Comparison of ENCODE assay signal across 8 cellular contexts in the genomic region with DNA sequence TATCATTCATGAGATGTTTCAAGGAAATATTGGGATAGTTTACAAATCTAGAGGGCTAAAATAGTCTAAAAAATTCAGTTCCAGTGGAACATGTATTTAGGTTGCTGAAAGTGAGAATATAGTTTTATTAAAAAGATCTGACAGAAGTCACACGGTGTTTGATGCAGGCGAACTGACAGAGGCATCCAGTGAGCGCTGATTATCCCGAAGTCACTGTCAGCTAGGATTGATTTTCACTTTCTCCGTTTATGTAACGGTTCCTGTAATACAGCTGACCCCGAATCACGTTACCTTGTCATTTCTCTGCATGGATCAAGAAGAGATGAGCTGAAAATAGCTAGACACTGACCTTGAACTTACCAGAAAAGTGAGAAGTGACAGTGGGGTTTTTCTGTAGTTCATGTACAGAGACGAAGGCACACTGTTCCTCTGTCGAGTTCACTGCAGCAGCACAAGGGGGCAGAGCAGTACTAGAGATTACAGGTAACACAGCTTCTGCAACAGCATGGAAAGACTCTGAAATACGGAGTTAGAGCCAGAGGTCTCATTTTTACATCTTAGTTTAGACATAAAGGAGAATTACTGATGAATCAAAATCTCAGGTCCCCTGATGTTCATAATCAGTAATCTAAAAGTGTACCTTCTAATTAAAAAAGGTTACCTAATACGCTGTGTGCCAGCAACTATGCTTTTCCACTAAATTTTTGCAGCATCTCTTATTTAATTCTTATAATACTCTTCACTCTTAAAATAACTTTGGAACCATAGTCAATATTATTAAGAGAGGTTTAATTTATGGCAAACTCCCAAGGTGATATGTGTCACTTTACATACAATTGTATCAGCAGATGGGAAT. TPM values are rescaled to one million over a fixed set of nuclear protein-coding genes. Genes with fewer than 3 reads are reported as not detected.
A peak's percentile ranks its signal among the peaks of the same experiment; 100 is the strongest.
DNase-seq lines count a peak whose midpoint lies in the region; ATAC-seq and TF ChIP-seq lines count a peak whose summit lies in the region.

No MANE protein-coding gene starts in this region.

- no peak for TF ChIP-seq POLR2A in upper lobe of left lung (IDR thresholded peaks at IDR 0.05)

- H3K9me3 ChIP-seq in AG04450 (ENCODE audit: control insufficient read depth, insufficient read depth, low read length) (no peaks in the 10 kb centered on the region), neural progenitor cell (ENCODE audit: low read depth) (no peaks in the 10 kb centered on the region), upper lobe of left lung (no peaks in the 10 kb centered on the region)

- H2AFZ ChIP-seq in neural progenitor cell (replicated peaks): no peak overlapping the region

- H3K4me3 ChIP-seq in AG04450 (ENCODE audit: low read depth, low read length) (peak overlapping the region; percentile 39), neural progenitor cell (no peak overlapping the region), upper lobe of left lung (no peak overlapping the region)

- H3K36me3 ChIP-seq in neural progenitor cell (no peaks in the 10 kb centered on the region), upper lobe of left lung (no peaks in the 10 kb centered on the region)

- no peaks in the 10 kb centered on the region for H3K9me3 Mint-ChIP-seq in endothelial cell (ENCODE audit: unreplicated experiment)
- no peaks in the 10 kb centered on the region for H3K9me3 Mint-ChIP-seq in neural progenitor cell

- no peak overlapping the region for H3K4me2 ChIP-seq in neural progenitor cell

- POLR2A ChIA-PET in AG04450 (lab: Yijun Ruan, JAX): no interaction called here

- H3K9ac ChIP-seq in neural progenitor cell: no peak overlapping the region

- H3K4me1 ChIP-seq in neural progenitor cell (peaks cover 10% of the 10 kb centered on the region), upper lobe of left lung (no peaks in the 10 kb centered on the region)

- DNase-seq in AG04450 (ENCODE audit: low read depth, low spot score) (peak; percentile 15), NCI-H2227 (lab: John Stamatoyannopoulos, UW; ENCODE audit: unreplicated experiment) (peak; percentile 82), endothelial cell (ENCODE audit: low spot score) (peak; percentile 44), neural progenitor cell (ENCODE audit: low spot score) (peak; percentile 64), upper lobe of left lung (peak in 1 of 2 donors; percentile 54)
- DNase-seq in activated CD4-positive, alpha-beta T cell treated with anti-CD3 and anti-CD28 coated beads, Interleukin-2, amount 50 U/mL, for 48 hours: peak; percentile 46 to 51

- no peaks in the 10 kb centered on the region for H3K36me3 Mint-ChIP-seq in endothelial cell (ENCODE audit: low read depth, unreplicated experiment)
- H3K36me3 Mint-ChIP-seq in neural progenitor cell: no peaks in the 10 kb centered on the region

- no peaks in the 10 kb centered on the region for H4K20me1 ChIP-seq in neural progenitor cell (ENCODE audit: low read depth)

- no peaks in the 10 kb centered on the region for H3F3A ChIP-seq in neural progenitor cell (ENCODE audit: low read depth)

- 45 to 53% methylated on average over 12 of the region's 12 CpGs for WGBS in upper lobe of left lung, 2 donors

- peaks cover 10% of the 10 kb centered on the region for H3K27me3 ChIP-seq in AG04450 (ENCODE audit: control insufficient read depth, insufficient read depth, low read length)
- H3K27me3 ChIP-seq in neural progenitor cell: no peaks in the 10 kb centered on the region
- no peaks in the 10 kb centered on the region for H3K27me3 ChIP-seq in upper lobe of left lung

- no peak overlapping the region for H3K27ac Mint-ChIP-seq in endothelial cell (ENCODE audit: unreplicated experiment)
- no peak overlapping the region for H3K27ac Mint-ChIP-seq in neural progenitor cell

- peak; percentile 89 for ATAC-seq in GM18502 (IDR thresholded peaks at IDR 0.05; ENCODE audit: poor library complexity, unreplicated experiment)
- peak; percentile 94 for ATAC-seq in HG02885 (IDR thresholded peaks at IDR 0.05; ENCODE audit: poor library complexity, unreplicated experiment)
- ATAC-seq in upper lobe of left lung (ENCODE audit: low FRiP score in 2 of 2): peak; percentile 78 to 86

- H3K27ac ChIP-seq in AG04450 (ENCODE audit: low read depth, low read length) (no peak overlapping the region), neural progenitor cell (no peak overlapping the region), upper lobe of left lung (no peak overlapping the region)

- no peak overlapping the region for H3K4me3 Mint-ChIP-seq in endothelial cell (ENCODE audit: unreplicated experiment)
- no peak overlapping the region for H3K4me3 Mint-ChIP-seq in neural progenitor cell

- TF ChIP-seq CTCF in AG04450 (IDR thresholded peaks at IDR 0.05; ENCODE audit: low read depth, low read length): peak; percentile 79
- no peak for TF ChIP-seq CTCF in endothelial cell (IDR thresholded peaks at IDR 0.05; ENCODE audit: unreplicated experiment)
- TF ChIP-seq CTCF in neural progenitor cell (IDR thresholded peaks at IDR 0.05): peak; percentile 67
- peak; percentile 29 to 64 (median 52) for TF ChIP-seq CTCF in upper lobe of left lung (IDR thresholded peaks at IDR 0.05)

- CTCF ChIA-PET in AG04450 (lab: Charles Lee): interaction anchor here (0.5 to 7.2 kb wide), 11 partner anchors 10 to 1359 kb away, joined by 3 to 61 read pairs (median 4); no protein-coding TSS in a partner anchor

- no peak for TF ChIP-seq EP300 in upper lobe of left lung (IDR thresholded peaks at IDR 0.05)

- H3K27me3 Mint-ChIP-seq in endothelial cell (ENCODE audit: unreplicated experiment) (no peaks in the 10 kb centered on the region), neural progenitor cell (ENCODE audit: insufficient read depth, low read depth) (no peaks in the 10 kb centered on the region)

- no peaks in the 10 kb centered on the region for H3K4me1 Mint-ChIP-seq in endothelial cell (ENCODE audit: unreplicated experiment)
- peaks cover 2% of the 10 kb centered on the region for H3K4me1 Mint-ChIP-seq in neural progenitor cell

- H3K79me2 ChIP-seq in neural progenitor cell (ENCODE audit: low read depth): no peaks in the 10 kb centered on the region

RNA-seq across cellular contexts. Expression of a gene that starts 33.0 kb away (rescaled TPM):
- not detected in 2 replicates for polyA plus RNA-seq in AG04450 (2011; rRNA removed)
- polyA minus RNA-seq in AG04450 (2011; rRNA and poly(A)+ RNA removed): not detected in 2 replicates
- not detected for total RNA-seq in endothelial cell (ENCODE audit: unreplicated experiment)
- 2.5 and 5.9 TPM in 2 replicates for total RNA-seq in neural progenitor cell (ENCODE audit: low replicate concordance)
- 10 to 100 TPM; 11.9 to 57.6 (median 17.5) TPM for total RNA-seq in upper lobe of left lung
